In the genomic region with DNA sequence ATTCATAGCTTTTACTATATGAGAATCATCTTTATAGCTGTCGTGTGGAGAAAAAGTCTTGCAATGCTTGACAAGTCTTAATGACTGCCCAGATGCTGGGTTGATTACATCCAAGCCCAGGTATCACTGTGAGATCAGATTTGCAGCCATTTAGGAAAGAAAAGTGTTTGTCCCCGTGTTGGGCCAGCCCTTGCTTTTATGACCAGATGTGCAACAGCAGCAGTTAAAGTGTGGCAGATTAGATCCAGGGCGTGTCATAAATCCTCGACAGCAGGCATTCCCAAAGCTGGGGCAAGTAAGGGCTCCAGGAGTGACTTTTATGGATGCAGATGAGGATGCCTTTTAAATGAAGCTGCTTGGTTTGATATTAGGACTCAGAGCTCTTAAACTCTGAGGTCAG, we compare ENCODE assay signal across 3 cellular contexts.
TF ChIP-seq lines count a peak whose summit lies in the region.

No MANE protein-coding gene starts in this region.

TF ChIP-seq in SK-N-SH, 30 proteins besides CTCF, POLR2A, EP300 and RAD21:
- TF ChIP-seq EZH2phosphoT487 (IDR thresholded peaks at IDR 0.05; ENCODE audit: borderline replicate concordance, low read depth) = no peak
- no peak for TF ChIP-seq FOXM1 (IDR thresholded peaks at IDR 0.05; ENCODE audit: low read depth)
- TF ChIP-seq, protein P1, sequence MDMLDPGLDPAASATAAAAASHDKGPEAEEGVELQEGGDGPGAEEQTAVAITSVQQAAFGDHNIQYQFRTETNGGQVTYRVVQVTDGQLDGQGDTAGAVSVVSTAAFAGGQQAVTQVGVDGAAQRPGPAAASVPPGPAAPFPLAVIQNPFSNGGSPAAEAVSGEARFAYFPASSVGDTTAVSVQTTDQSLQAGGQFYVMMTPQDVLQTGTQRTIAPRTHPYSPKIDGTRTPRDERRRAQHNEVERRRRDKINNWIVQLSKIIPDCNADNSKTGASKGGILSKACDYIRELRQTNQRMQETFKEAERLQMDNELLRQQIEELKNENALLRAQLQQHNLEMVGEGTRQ (IDR thresholded peaks at IDR 0.05; ENCODE audit: borderline replicate concordance, low read depth, low read length) = no peak
- TF ChIP-seq RFX5 (IDR thresholded peaks at IDR 0.05; ENCODE audit: low read length) = no peak
- TF ChIP-seq, protein P2, sequence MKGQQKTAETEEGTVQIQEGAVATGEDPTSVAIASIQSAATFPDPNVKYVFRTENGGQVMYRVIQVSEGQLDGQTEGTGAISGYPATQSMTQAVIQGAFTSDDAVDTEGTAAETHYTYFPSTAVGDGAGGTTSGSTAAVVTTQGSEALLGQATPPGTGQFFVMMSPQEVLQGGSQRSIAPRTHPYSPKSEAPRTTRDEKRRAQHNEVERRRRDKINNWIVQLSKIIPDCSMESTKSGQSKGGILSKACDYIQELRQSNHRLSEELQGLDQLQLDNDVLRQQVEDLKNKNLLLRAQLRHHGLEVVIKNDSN (IDR thresholded peaks at IDR 0.05; ENCODE audit: borderline replicate concordance, low read depth) = no peak
- TF ChIP-seq ELF1 (IDR thresholded peaks at IDR 0.05) = no peak
- TF ChIP-seq CHD2 (IDR thresholded peaks at IDR 0.05; ENCODE audit: low read length, partially characterized antibody) = no peak
- TF ChIP-seq YY1 (IDR thresholded peaks at IDR 0.05; ENCODE audit: low read depth) = no peak
- TF ChIP-seq, protein P3, sequence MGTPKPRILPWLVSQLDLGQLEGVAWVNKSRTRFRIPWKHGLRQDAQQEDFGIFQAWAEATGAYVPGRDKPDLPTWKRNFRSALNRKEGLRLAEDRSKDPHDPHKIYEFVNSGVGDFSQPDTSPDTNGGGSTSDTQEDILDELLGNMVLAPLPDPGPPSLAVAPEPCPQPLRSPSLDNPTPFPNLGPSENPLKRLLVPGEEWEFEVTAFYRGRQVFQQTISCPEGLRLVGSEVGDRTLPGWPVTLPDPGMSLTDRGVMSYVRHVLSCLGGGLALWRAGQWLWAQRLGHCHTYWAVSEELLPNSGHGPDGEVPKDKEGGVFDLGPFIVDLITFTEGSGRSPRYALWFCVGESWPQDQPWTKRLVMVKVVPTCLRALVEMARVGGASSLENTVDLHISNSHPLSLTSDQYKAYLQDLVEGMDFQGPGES (IDR thresholded peaks at IDR 0.05; ENCODE audit: low read depth, low read length) = no peak
- TF ChIP-seq TAF1 (IDR thresholded peaks at IDR 0.05; ENCODE audit: borderline replicate concordance, low read depth, low read length) = no peak
- no peak for TF ChIP-seq SMC3 (IDR thresholded peaks at IDR 0.05; ENCODE audit: low read depth, low read length)
- TF ChIP-seq NRF1 (IDR thresholded peaks at IDR 0.05; ENCODE audit: low read depth, low read length) = no peak

TF ChIP-seq in SK-N-SH treated with all-trans-retinoic acid at 6 μM for 48 hours, 23 proteins besides CTCF, POLR2A, EP300 and RAD21 (continues in another document):
- TF ChIP-seq ESRRG (CRISPR knock-in tag; IDR thresholded peaks at IDR 0.05) (no peak), PPARA (CRISPR knock-in tag; IDR thresholded peaks at IDR 0.05; ENCODE audit: borderline replicate concordance) (no peak), RARB (CRISPR knock-in tag; IDR thresholded peaks at IDR 0.05) (no peak), GLIS3 (CRISPR knock-in tag; IDR thresholded peaks at IDR 0.05) (no peak), ZNF565 (CRISPR knock-in tag; conservative IDR thresholded peaks at IDR 0.05; ENCODE audit: low read depth) (no peak), ZFP3 (CRISPR knock-in tag; IDR thresholded peaks at IDR 0.05) (no peak), ZFP30 (CRISPR knock-in tag; IDR thresholded peaks at IDR 0.05) (no peak), OSR1 (CRISPR knock-in tag; IDR thresholded peaks at IDR 0.05) (no peak), TCF4 (CRISPR knock-in tag; IDR thresholded peaks at IDR 0.05; ENCODE audit: borderline replicate concordance) (no peak), ARNTL (CRISPR knock-in tag; IDR thresholded peaks at IDR 0.05; ENCODE audit: borderline replicate concordance, low read depth) (no peak)
- TF ChIP-seq, protein P4, sequence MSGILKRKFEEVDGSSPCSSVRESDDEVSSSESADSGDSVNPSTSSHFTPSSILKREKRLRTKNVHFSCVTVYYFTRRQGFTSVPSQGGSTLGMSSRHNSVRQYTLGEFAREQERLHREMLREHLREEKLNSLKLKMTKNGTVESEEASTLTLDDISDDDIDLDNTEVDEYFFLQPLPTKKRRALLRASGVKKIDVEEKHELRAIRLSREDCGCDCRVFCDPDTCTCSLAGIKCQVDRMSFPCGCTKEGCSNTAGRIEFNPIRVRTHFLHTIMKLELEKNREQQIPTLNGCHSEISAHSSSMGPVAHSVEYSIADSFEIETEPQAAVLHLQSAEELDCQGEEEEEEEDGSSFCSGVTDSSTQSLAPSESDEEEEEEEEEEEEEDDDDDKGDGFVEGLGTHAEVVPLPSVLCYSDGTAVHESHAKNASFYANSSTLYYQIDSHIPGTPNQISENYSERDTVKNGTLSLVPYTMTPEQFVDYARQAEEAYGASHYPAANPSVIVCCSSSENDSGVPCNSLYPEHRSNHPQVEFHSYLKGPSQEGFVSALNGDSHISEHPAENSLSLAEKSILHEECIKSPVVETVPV (CRISPR knock-in tag; IDR thresholded peaks at IDR 0.05) = no peak
- TF ChIP-seq, protein P5, sequence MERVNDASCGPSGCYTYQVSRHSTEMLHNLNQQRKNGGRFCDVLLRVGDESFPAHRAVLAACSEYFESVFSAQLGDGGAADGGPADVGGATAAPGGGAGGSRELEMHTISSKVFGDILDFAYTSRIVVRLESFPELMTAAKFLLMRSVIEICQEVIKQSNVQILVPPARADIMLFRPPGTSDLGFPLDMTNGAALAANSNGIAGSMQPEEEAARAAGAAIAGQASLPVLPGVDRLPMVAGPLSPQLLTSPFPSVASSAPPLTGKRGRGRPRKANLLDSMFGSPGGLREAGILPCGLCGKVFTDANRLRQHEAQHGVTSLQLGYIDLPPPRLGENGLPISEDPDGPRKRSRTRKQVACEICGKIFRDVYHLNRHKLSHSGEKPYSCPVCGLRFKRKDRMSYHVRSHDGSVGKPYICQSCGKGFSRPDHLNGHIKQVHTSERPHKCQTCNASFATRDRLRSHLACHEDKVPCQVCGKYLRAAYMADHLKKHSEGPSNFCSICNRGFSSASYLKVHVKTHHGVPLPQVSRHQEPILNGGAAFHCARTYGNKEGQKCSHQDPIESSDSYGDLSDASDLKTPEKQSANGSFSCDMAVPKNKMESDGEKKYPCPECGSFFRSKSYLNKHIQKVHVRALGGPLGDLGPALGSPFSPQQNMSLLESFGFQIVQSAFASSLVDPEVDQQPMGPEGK (CRISPR knock-in tag; IDR thresholded peaks at IDR 0.05; ENCODE audit: borderline replicate concordance) = no peak
- TF ChIP-seq, protein P6, sequence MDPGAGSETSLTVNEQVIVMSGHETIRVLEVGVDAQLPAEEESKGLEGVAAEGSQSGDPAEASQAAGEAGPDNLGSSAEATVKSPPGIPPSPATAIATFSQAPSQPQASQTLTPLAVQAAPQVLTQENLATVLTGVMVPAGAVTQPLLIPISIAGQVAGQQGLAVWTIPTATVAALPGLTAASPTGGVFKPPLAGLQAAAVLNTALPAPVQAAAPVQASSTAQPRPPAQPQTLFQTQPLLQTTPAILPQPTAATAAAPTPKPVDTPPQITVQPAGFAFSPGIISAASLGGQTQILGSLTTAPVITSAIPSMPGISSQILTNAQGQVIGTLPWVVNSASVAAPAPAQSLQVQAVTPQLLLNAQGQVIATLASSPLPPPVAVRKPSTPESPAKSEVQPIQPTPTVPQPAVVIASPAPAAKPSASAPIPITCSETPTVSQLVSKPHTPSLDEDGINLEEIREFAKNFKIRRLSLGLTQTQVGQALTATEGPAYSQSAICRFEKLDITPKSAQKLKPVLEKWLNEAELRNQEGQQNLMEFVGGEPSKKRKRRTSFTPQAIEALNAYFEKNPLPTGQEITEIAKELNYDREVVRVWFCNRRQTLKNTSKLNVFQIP (CRISPR knock-in tag; IDR thresholded peaks at IDR 0.05; ENCODE audit: borderline replicate concordance, low read depth) = no peak

TF ChIP-seq in HepG2, 621 proteins besides CTCF, POLR2A, EP300 and RAD21 (continued from another document):
- peak; percentile 41; the same call in 1 of the 2 replicates for TF ChIP-seq BCL6 (CRISPR knock-in tag; IDR thresholded peaks at IDR 0.05)
